ENCODE assay signal across 1 cellular context in genomic region chr10:88070080-88070880, GRCh38.
A peak's percentile ranks its signal among the peaks of the same experiment; 100 is the strongest.
TF ChIP-seq lines count a peak whose summit lies in the region.

No MANE protein-coding gene starts in this region.

TF ChIP-seq in GM12878, 131 proteins besides CTCF, POLR2A, EP300 and RAD21 (continued from another document and continues in another):
- no peak for TF ChIP-seq ZBTB11 (CRISPR knock-in tag; IDR thresholded peaks at IDR 0.05)
- TF ChIP-seq KAT2A (conservative IDR thresholded peaks at IDR 0.05; ENCODE audit: control insufficient read depth, low read depth, low read length) = no peak
- TF ChIP-seq HDGF (IDR thresholded peaks at IDR 0.05) = peak; percentile 68; the same call in 1 of the 2 replicates
- TF ChIP-seq RAD51 (IDR thresholded peaks at IDR 0.05) = peak; percentile 31; the same call in 1 of the 2 replicates
- TF ChIP-seq MTA3 (IDR thresholded peaks at IDR 0.05; ENCODE audit: borderline replicate concordance, low read length) = peak; percentile 90
- peak; percentile 99 for TF ChIP-seq BCL11A (IDR thresholded peaks at IDR 0.05; ENCODE audit: low read depth, low read length)
- no peak for TF ChIP-seq SUZ12 (IDR thresholded peaks at IDR 0.05; ENCODE audit: unreplicated experiment)
- TF ChIP-seq CREM (IDR thresholded peaks at IDR 0.05; ENCODE audit: low read depth) = peak; percentile 89
- peak; percentile 82; the same call in 1 of the 2 replicates for TF ChIP-seq SREBF1 (IDR thresholded peaks at IDR 0.05; ENCODE audit: low read length)
- no peak for TF ChIP-seq ZNF207 (IDR thresholded peaks at IDR 0.05; ENCODE audit: borderline replicate concordance)
- TF ChIP-seq PBX3 (IDR thresholded peaks at IDR 0.05; ENCODE audit: insufficient replicate concordance, low read depth, low read length) = no peak
- no peak for TF ChIP-seq PRDM15 (CRISPR knock-in tag; IDR thresholded peaks at IDR 0.05)
- TF ChIP-seq IRF5 (IDR thresholded peaks at IDR 0.05; ENCODE audit: borderline replicate concordance) = no peak
- TF ChIP-seq MYB (IDR thresholded peaks at IDR 0.05; ENCODE audit: borderline replicate concordance, low read depth, low read length) = peak; percentile 81; the same call in 1 of the 2 replicates
- no peak for TF ChIP-seq USF1 (IDR thresholded peaks at IDR 0.05; ENCODE audit: borderline replicate concordance, extremely low read length, insufficient read depth, low read depth, low read length)
- TF ChIP-seq SUPT20H (IDR thresholded peaks at IDR 0.05; ENCODE audit: borderline replicate concordance, control insufficient read depth, low read depth, low read length) = no peak
- TF ChIP-seq BHLHE40 (IDR thresholded peaks at IDR 0.05; ENCODE audit: borderline replicate concordance in 1 of 2, low read depth in 2 of 2, low read length in 1 of 2) = peak; percentile 92 to 96
- TF ChIP-seq TCF12 (IDR thresholded peaks at IDR 0.05; ENCODE audit: low read depth, low read length) = peak; percentile 92
- TF ChIP-seq IKZF1 (conservative IDR thresholded peaks at IDR 0.05) = peak; percentile 96
- TF ChIP-seq NRF1 (conservative IDR thresholded peaks at IDR 0.05; ENCODE audit: low read depth, low read length) = no peak
- peak; percentile 89 for TF ChIP-seq CBFB (IDR thresholded peaks at IDR 0.05; ENCODE audit: low read depth)
- TF ChIP-seq NFYA (IDR thresholded peaks at IDR 0.05; ENCODE audit: borderline replicate concordance, low read depth, low read length) = no peak
- TF ChIP-seq SMAD5 (IDR thresholded peaks at IDR 0.05; ENCODE audit: low read depth) = no peak
- no peak for TF ChIP-seq RB1 (IDR thresholded peaks at IDR 0.05; ENCODE audit: borderline replicate concordance)
- TF ChIP-seq POLR2AphosphoS5 (IDR thresholded peaks at IDR 0.05; ENCODE audit: low read length) = no peak
- peak; percentile 93 for TF ChIP-seq SPI1 (IDR thresholded peaks at IDR 0.05; ENCODE audit: borderline replicate concordance, insufficient read depth, low read depth, low read length)
- no peak for TF ChIP-seq FOS (IDR thresholded peaks at IDR 0.05; ENCODE audit: borderline replicate concordance, extremely low read depth, insufficient read length)
- TF ChIP-seq ZBTB33 (IDR thresholded peaks at IDR 0.05) = no peak
- TF ChIP-seq E2F8 (IDR thresholded peaks at IDR 0.05; ENCODE audit: low read depth, partially characterized antibody) = no peak
- TF ChIP-seq POLR2AphosphoS2 (IDR thresholded peaks at IDR 0.05; ENCODE audit: low read depth, low read length) = no peak
- TF ChIP-seq SIN3A (IDR thresholded peaks at IDR 0.05; ENCODE audit: low read depth, low read length) = no peak
- TF ChIP-seq KLF5 (IDR thresholded peaks at IDR 0.05; ENCODE audit: partially characterized antibody) = no peak
- peak; percentile 100 for TF ChIP-seq RUNX3 (IDR thresholded peaks at IDR 0.05; ENCODE audit: low read length)
- peak; percentile 92 for TF ChIP-seq DPF2 (IDR thresholded peaks at IDR 0.05)
- peak; percentile 91 for TF ChIP-seq SKIL (IDR thresholded peaks at IDR 0.05; ENCODE audit: low read depth, poor library complexity, severe bottlenecking)
- TF ChIP-seq TCF7 (IDR thresholded peaks at IDR 0.05; ENCODE audit: borderline replicate concordance) = peak; percentile 46; the same call in 1 of the 2 replicates
- TF ChIP-seq EGR1 (IDR thresholded peaks at IDR 0.05; ENCODE audit: borderline replicate concordance in 1 of 2, low read depth in 2 of 2, low read length in 2 of 2) = no peak
